ENCODE assay signal across 8 cellular contexts in genomic region chr9:134325813-134326753, GRCh38. TPM values are rescaled to one million over a fixed set of nuclear protein-coding genes. Genes with fewer than 3 reads are reported as not detected.
DNase-seq lines count a peak whose midpoint lies in the region; ATAC-seq and TF ChIP-seq lines count a peak whose summit lies in the region.

Gene RXRA, plus strand, starts transcription at chr9:134326455. Its CDS starts 177 bp downstream, at chr9:134326632.

- peak; percentile 80 for DNase-seq in Calu3
- DNase-seq in HUDEP-2 (lab: John Stamatoyannopoulos, UW; ENCODE audit: unreplicated experiment in 76 of 76), result peak in 70 of 76 experiments; percentile 23 to 88 (median 73)
- peak; percentile 49 for DNase-seq in SK-N-DZ (ENCODE audit: low spot score)
- peak; percentile 60 for DNase-seq in activated naive CD8-positive, alpha-beta T cell treated with anti-CD3 and anti-CD28 coated beads, Interleukin-2, amount 10 ng/mL, durations not matched to agents 7 days and 5 days
- DNase-seq in glomerular visceral epithelial cell (ENCODE audit: extremely low spot score), result peak; percentile 92
- DNase-seq in occipital lobe (lab: John Stamatoyannopoulos, UW), result peak; percentile 44
- peak; percentile 89 to 90 for DNase-seq in thyroid gland
- DNase-seq in NCI-H187 treated with DMSO at 0.1 percent for 48 hours (lab: John Stamatoyannopoulos, UW), result no peak

- no CpG with 5 or more reads among the region's 164 CpGs for WGBS in thyroid gland, 2 donors

- ATAC-seq in activated naive CD8-positive, alpha-beta T cell treated with anti-CD3 and anti-CD28 coated beads, Interleukin-2, amount 10 ng/mL, durations not matched to agents 7 days and 5 days (ENCODE audit: low read depth), result peak; percentile 28

- BruUV-seq in Calu3 (replicated peaks; lab: Mats Ljungman, UMichigan), result no TSS peak

- peaks cover 15% of the 10 kb centered on the region for H3K36me3 Mint-ChIP-seq in Calu3 (ENCODE audit: insufficient read depth, unreplicated experiment)
- no peaks in the 10 kb centered on the region for H3K36me3 Mint-ChIP-seq in activated naive CD8-positive, alpha-beta T cell treated with anti-CD3 and anti-CD28 coated beads, Interleukin-2, amount 10 ng/mL, durations not matched to agents 7 days and 5 days

- H3K27ac ChIP-seq in thyroid gland, result peak within 1 kb of the TSS; percentile 86 to 99 (median 98)

- H3K27me3 ChIP-seq in thyroid gland, result no peaks in the 10 kb centered on the region

- peaks cover 59 to 76% of the 10 kb centered on the region in 2 donors for H3K4me1 ChIP-seq in thyroid gland

- peak; percentile 73 to 85 for TF ChIP-seq POLR2A in thyroid gland (IDR thresholded peaks at IDR 0.05)

- no peaks in the 10 kb centered on the region for H3K9me3 Mint-ChIP-seq in Calu3 (ENCODE audit: low read depth, unreplicated experiment)
- H3K9me3 Mint-ChIP-seq in activated naive CD8-positive, alpha-beta T cell treated with anti-CD3 and anti-CD28 coated beads, Interleukin-2, amount 10 ng/mL, durations not matched to agents 7 days and 5 days, result no peaks in the 10 kb centered on the region

- CTCF ChIA-PET in Calu3 (lab: Charles Lee), result interaction anchor here (0.6 kb wide), 1 partner anchor 154 kb away, joined by 3 read pairs; no protein-coding TSS in a partner anchor

- H3K27me3 Mint-ChIP-seq in Calu3 (ENCODE audit: unreplicated experiment), result no peaks in the 10 kb centered on the region
- peaks cover 40% of the 10 kb centered on the region for H3K27me3 Mint-ChIP-seq in activated naive CD8-positive, alpha-beta T cell treated with anti-CD3 and anti-CD28 coated beads, Interleukin-2, amount 10 ng/mL, durations not matched to agents 7 days and 5 days

- peak within 1 kb of the TSS; percentile 46 to 81 (median 74) for H3K4me3 ChIP-seq in thyroid gland (replicated peaks in 1 of 3)

- no peaks in the 10 kb centered on the region for H3K9me3 ChIP-seq in thyroid gland

- peaks cover 19% of the 10 kb centered on the region for H3K4me1 Mint-ChIP-seq in Calu3 (ENCODE audit: low read depth, unreplicated experiment)
- H3K4me1 Mint-ChIP-seq in activated naive CD8-positive, alpha-beta T cell treated with anti-CD3 and anti-CD28 coated beads, Interleukin-2, amount 10 ng/mL, durations not matched to agents 7 days and 5 days, result peaks cover 2% of the 10 kb centered on the region

- POLR2A ChIA-PET in activated naive CD8-positive, alpha-beta T cell treated with anti-CD3 and anti-CD28 coated beads, Interleukin-2, amount 10 ng/mL, durations not matched to agents 7 days and 5 days (lab: Charles Lee), result no interaction called here

- no peak for TF ChIP-seq CTCF in Calu3 (IDR thresholded peaks at IDR 0.05; ENCODE audit: unreplicated experiment)
- TF ChIP-seq CTCF in thyroid gland (IDR thresholded peaks at IDR 0.05), result peak in 1 of 6 experiments; percentile 48

- H3K36me3 ChIP-seq in thyroid gland, result no peaks in the 10 kb centered on the region

- peak within 1 kb of the TSS; percentile 69 for H3K4me3 Mint-ChIP-seq in Calu3 (ENCODE audit: low read depth, unreplicated experiment)
- peak within 1 kb of the TSS; percentile 66 for H3K4me3 Mint-ChIP-seq in activated naive CD8-positive, alpha-beta T cell treated with anti-CD3 and anti-CD28 coated beads, Interleukin-2, amount 10 ng/mL, durations not matched to agents 7 days and 5 days

- no peak within 1 kb of the TSS for H3K27ac Mint-ChIP-seq in Calu3 (ENCODE audit: unreplicated experiment)
- H3K27ac Mint-ChIP-seq in activated naive CD8-positive, alpha-beta T cell treated with anti-CD3 and anti-CD28 coated beads, Interleukin-2, amount 10 ng/mL, durations not matched to agents 7 days and 5 days, result no peak within 1 kb of the TSS

- intact Hi-C loops in Calu3 (cut with micrococcal nuclease; ENCODE audit: unreplicated experiment), result loop anchor here (10.0 kb wide), 1 partner anchor 109 kb away; no protein-coding TSS in a partner anchor
- intact Hi-C loops in thyroid gland (cut with DNase I), result loop anchor here (5.0 kb wide), 1 partner anchor 116 kb away; no protein-coding TSS in a partner anchor

RNA-seq across cellular contexts. Expression of gene RXRA, which starts in this region (rescaled TPM):
- total RNA-seq in Calu3 (2022), result 15.0 and 20.4 TPM in 2 replicates
- 4.3 and 5.7 TPM in 2 replicates for polyA plus RNA-seq in SK-N-DZ (2014; cell fraction: cytosol; rRNA removed)
- 3.2 and 3.3 TPM in 2 replicates for polyA plus RNA-seq in SK-N-DZ (2014; cell fraction: nucleus; rRNA removed)
- 1 to 10 TPM; 5.6 to 7.1 TPM for total RNA-seq in activated naive CD8-positive, alpha-beta T cell treated with anti-CD3 and anti-CD28 coated beads, Interleukin-2, amount 10 ng/mL, durations not matched to agents 7 days and 5 days
- total RNA-seq in occipital lobe, result 6.6 TPM
- 10 to 100 TPM; 39.4 to 81.3 (median 67.4) TPM for total RNA-seq in thyroid gland
